ENCODE assay signal across 8 cellular contexts in genomic region chr1:25998075-25998761, GRCh38. TPM values are rescaled to one million over a fixed set of nuclear protein-coding genes. Genes with fewer than 3 reads are reported as not detected.
A peak's percentile ranks its signal among the peaks of the same experiment; 100 is the strongest.
DNase-seq lines count a peak whose midpoint lies in the region; ATAC-seq and TF ChIP-seq lines count a peak whose summit lies in the region.

No MANE protein-coding gene starts in this region.

- peak overlapping the region; percentile 35 for H3K27ac ChIP-seq in duodenal mucosa (ENCODE audit: low read depth, low read length)

- ATAC-seq in GM19395 (IDR thresholded peaks at IDR 0.05; ENCODE audit: unreplicated experiment): peak; percentile 95
- ATAC-seq in HG03565 (IDR thresholded peaks at IDR 0.05; ENCODE audit: unreplicated experiment): peak; percentile 94

- H3K4me1 Mint-ChIP-seq in CD14-positive monocyte: peaks cover 29% of the 10 kb centered on the region

- peaks cover 6 to 12% of the 10 kb centered on the region in 2 donors for H3K36me3 Mint-ChIP-seq in CD14-positive monocyte

- WGBS in lower leg skin, 2 donors: 2% methylated on average over 34 of the region's 34 CpGs

- H3K4me1 ChIP-seq in duodenal mucosa (ENCODE audit: control insufficient read depth in 1 of 2, insufficient read depth in 2 of 2, low read length in 2 of 2): peaks cover 12 to 16% of the 10 kb centered on the region in 2 donors

- H3K27ac Mint-ChIP-seq in CD14-positive monocyte: peak overlapping the region; percentile 99 to 100 (median 100)

- TF ChIP-seq CTCF in CD14-positive monocyte (IDR thresholded peaks at IDR 0.05) (peak; percentile 90), lower leg skin (IDR thresholded peaks at IDR 0.05) (peak in 2 of 3 donors; percentile 84 to 98)

- no peaks in the 10 kb centered on the region for H3K9me3 ChIP-seq in duodenal mucosa (ENCODE audit: control insufficient read depth in 1 of 2, low read length in 2 of 2)

- intact Hi-C loops in CD14-positive monocyte (cut with micrococcal nuclease) (loop anchor here (2.0 to 5.0 kb wide), 3 partner anchors 99 to 1356 kb away; partner anchors contain the start of gene SRRM1 (in 1 of the 2)), lower leg skin (cut with DNase I; ENCODE audit: low total_unique reads) (loop anchor here (5.0 to 10.0 kb wide), 2 partner anchors 101 to 163 kb away; no protein-coding TSS in a partner anchor)

- no peaks in the 10 kb centered on the region for H3K36me3 ChIP-seq in duodenal mucosa (ENCODE audit: control insufficient read depth in 1 of 2, insufficient read depth in 2 of 2, low read length in 2 of 2)

- H3K27me3 ChIP-seq in duodenal mucosa (ENCODE audit: control insufficient read depth in 1 of 2, insufficient read depth in 2 of 2, low read length in 2 of 2): no peaks in the 10 kb centered on the region

- H3K4me3 ChIP-seq in duodenal mucosa (ENCODE audit: low read depth in 1 of 2, low read length in 2 of 2): peak overlapping the region; percentile 81 to 82
- H3K4me3 ChIP-seq in lower leg skin (ENCODE audit: low read depth, poor library complexity, severe bottlenecking): peak overlapping the region; percentile 34

- peak; percentile 98 for DNase-seq in CD14-positive monocyte (ENCODE audit: low spot score)
- DNase-seq in NCI-H748 treated with DMSO at 0.1 percent for 48 hours (lab: John Stamatoyannopoulos, UW): peak; percentile 92
- peak; percentile 95 to 97 for DNase-seq in activated CD4-positive, alpha-beta T cell treated with anti-CD3 and anti-CD28 coated beads, Interleukin-2, amount 50 U/mL, for 48 hours
- DNase-seq in lower leg skin (ENCODE audit: low spot score in 2 of 2): peak; percentile 98 to 99
- DNase-seq in stimulated activated CD4-positive, alpha-beta T cell treated with anti-CD3 and anti-CD28 coated beads, Interleukin-4, amount 100 ng/mL, for 48 hours (ENCODE audit: low read depth in 2 of 2): peak; percentile 94 to 95

- H3K4me3 Mint-ChIP-seq in CD14-positive monocyte: peak overlapping the region; percentile 83 to 96

- no peak for TF ChIP-seq POLR2A in lower leg skin (IDR thresholded peaks at IDR 0.05)

- peaks cover 0 to 4% (median 0%) of the 10 kb centered on the region in 3 donors for H3K27me3 Mint-ChIP-seq in CD14-positive monocyte (ENCODE audit: low read depth in 3 of 3)

- H3K9ac ChIP-seq in duodenal mucosa (ENCODE audit: low read depth in 1 of 2, low read length in 2 of 2): peak overlapping the region; percentile 69 to 85

- H3K9me3 Mint-ChIP-seq in CD14-positive monocyte: no peaks in the 10 kb centered on the region

RNA-seq across cellular contexts. Expression of gene PAFAH2, which starts 0.4 kb away (rescaled TPM):
- polyA plus RNA-seq in CD14-positive monocyte: 1 to 10 TPM; 6.4 to 9.2 TPM
- total RNA-seq in lower leg skin: 10 to 100 TPM; 11.8 to 23.0 (median 17.1) TPM

RNA-seq across cellular contexts. Expression of gene EXTL1, which starts 23.4 kb away (rescaled TPM):
- polyA plus RNA-seq in CD14-positive monocyte: not detected
- total RNA-seq in lower leg skin: 1 to 10 TPM in 2 of 4 donors, under 1 TPM in 2; 0.34 to 3.9 (median 2.2) TPM

RNA-seq across cellular contexts. Expression of gene SLC30A2, which starts 47.7 kb away (rescaled TPM):
- not detected for polyA plus RNA-seq in CD14-positive monocyte
- 1 to 10 TPM in 1 of 4 donors, under 1 TPM in 3; 0.13 to 1.8 (median 0.42) TPM for total RNA-seq in lower leg skin

Comparison
In these comparisons a context has a peak if more than half of its experiments do, and no peak if none do; other contexts are left out.
1. Peak in every context shown above with its lines: DNase-seq, ATAC-seq, H3K4me3 ChIP-seq and H3K27ac ChIP-seq.